Comparison of ENCODE assay signal across 9 cellular contexts in genomic region chr9:94912700-94913249, GRCh38.
DNase-seq lines count a peak whose midpoint lies in the region; ATAC-seq, FAIRE-seq and TF ChIP-seq lines count a peak whose summit lies in the region.
"Had no signal": no experiment of that assay in that cellular context is flagged by ENCODE, and none has a peak within 500 bp of the region (broad histone marks: within the 10 kb centered on the region; RNA-seq: fewer than 3 reads in every experiment).

No MANE protein-coding gene starts in this region.

- H4K20me1 ChIP-seq in hepatocyte (ENCODE audit: insufficient read depth, poor library complexity, severe bottlenecking): no peaks in the 10 kb centered on the region

- no peaks in the 10 kb centered on the region for H3K27me3 ChIP-seq in hepatocyte

- no peaks in the 10 kb centered on the region for H3K9me3 ChIP-seq in hepatocyte (ENCODE audit: low read depth)

- no peaks in the 10 kb centered on the region for H3K36me3 ChIP-seq in hepatocyte (replicated peaks; ENCODE audit: insufficient read depth, low read depth)

- no peak overlapping the region for H2AFZ ChIP-seq in hepatocyte

- peaks cover 56% of the 10 kb centered on the region for H3K4me1 ChIP-seq in hepatocyte (ENCODE audit: insufficient read depth)

- WGBS in hepatocyte (ENCODE audit: low lambda C conversion rate, missing lambda C conversion rate): 80% methylated on average over 8 of the region's 8 CpGs

- no peak for TF ChIP-seq CTCF in hepatocyte (IDR thresholded peaks at IDR 0.05; ENCODE audit: poor library complexity)
- no peak for TF ChIP-seq CTCF in D721Med (IDR thresholded peaks at IDR 0.05; ENCODE audit: insufficient read depth, missing control alignments)

- peaks cover 15% of the 10 kb centered on the region for H3K79me2 ChIP-seq in hepatocyte

- H3K4me2 ChIP-seq in hepatocyte: no peak overlapping the region

- H3K9me2 ChIP-seq in hepatocyte (replicated peaks; ENCODE audit: insufficient read depth): no peaks in the 10 kb centered on the region

- FAIRE-seq in D721Med (lab: Jason Lieb, UNC): no peak
- FAIRE-seq: endometrium had no signal

- H3K4me3 ChIP-seq in hepatocyte: no peak overlapping the region

- DNase-seq in NCI-H1105 treated with DMSO at 0.1 percent for 48 hours (lab: John Stamatoyannopoulos, UW) (peak; percentile 14), NCI-H1105 (lab: John Stamatoyannopoulos, UW) (no peak), amniotic epithelial cell (ENCODE audit: low read depth) (peak; percentile 76), hepatocyte (ENCODE audit: low spot score) (no peak), D721Med (ENCODE audit: insufficient read length, low spot score) (no peak)
- DNase-seq in activated CD8-positive, alpha-beta memory T cell treated with anti-CD3 and anti-CD28 coated beads, Interleukin-2, amount 50 U/mL, for 48 hours: no peak

- H3K27ac ChIP-seq in hepatocyte (peak overlapping the region; percentile 82), temporal lobe (ENCODE audit: low read depth, low read length) (peak overlapping the region; percentile 98)

- ATAC-seq in HG02763 (IDR thresholded peaks at IDR 0.05; ENCODE audit: unreplicated experiment): no peak

Comparison
In these comparisons a context has a peak if more than half of its experiments do, and no peak if none do; other contexts are left out.
1. DNase-seq: peak in NCI-H1105 treated with DMSO at 0.1 percent for 48 hours (single experiment) and amniotic epithelial cell (single experiment); none in NCI-H1105 (single experiment), hepatocyte (single experiment), activated CD8-positive, alpha-beta memory T cell treated with anti-CD3 and anti-CD28 coated beads, Interleukin-2, amount 50 U/mL, for 48 hours (single experiment) and D721Med (single experiment).